In the genomic region with DNA sequence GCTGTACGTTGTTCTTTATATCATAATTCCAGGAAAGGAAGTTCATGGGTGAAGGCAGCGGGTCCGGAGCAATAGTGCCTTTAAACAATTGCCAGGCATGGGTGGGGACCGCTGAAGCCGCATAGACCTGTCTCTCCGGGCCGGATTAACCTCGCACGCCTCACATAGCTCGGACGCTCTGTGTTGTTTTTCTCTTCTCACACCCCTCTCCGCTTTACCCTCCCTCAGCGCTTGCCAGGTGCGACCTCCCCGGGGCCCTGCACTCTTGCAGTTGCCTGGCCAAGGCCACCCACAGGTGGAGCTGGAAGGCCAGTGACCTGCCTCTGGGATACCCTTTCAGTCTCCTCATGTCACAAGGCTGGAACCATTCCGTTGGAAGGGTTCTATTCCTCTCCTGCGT, we compare ENCODE assay signal across 9 cellular contexts. TPM values are rescaled to one million over a fixed set of nuclear protein-coding genes. Genes with fewer than 3 reads are reported as not detected.
DNase-seq lines count a peak whose midpoint lies in the region; ATAC-seq, FAIRE-seq and TF ChIP-seq lines count a peak whose summit lies in the region.
"Not testable (repeated sequence)": the region's sequence is repeated elsewhere in the genome, so short reads cannot be mapped to it uniquely, and the experiment has no call there.
"Had no signal": no experiment of that assay in that cellular context is flagged by ENCODE, and none has a peak within 500 bp of the region (broad histone marks: within the 10 kb centered on the region; RNA-seq: fewer than 3 reads in every experiment).

No MANE protein-coding gene starts in this region.

- H3K4me1 Mint-ChIP-seq in WTC11, result not testable (repeated sequence)

- not testable (repeated sequence) for H3K27me3 ChIP-seq in PC-3 (ENCODE audit: low read length)

- CTCF ChIA-PET in PC-3 (lab: Charles Lee); WTC11 (lab: Charles Lee): not testable (repeated sequence)

- H3K27ac Mint-ChIP-seq in WTC11; activated naive CD4-positive, alpha-beta T cell treated with anti-CD3 and anti-CD28 coated beads, Interleukin-2, amount 50 U/mL, for 72 hours: not testable (repeated sequence)

- H3K4me3 ChIP-seq in PC-3 (ENCODE audit: low read length); mucosa of descending colon: not testable (repeated sequence)

- not testable (repeated sequence) for H3K9me3 ChIP-seq in PC-3 (ENCODE audit: low read length); mucosa of descending colon

- BruUV-seq in PC-3 (replicated peaks; lab: Mats Ljungman, UMichigan), result TSS peak; percentile 73

- not testable (repeated sequence) for H3K4me3 Mint-ChIP-seq in WTC11

- H3K4me1 ChIP-seq in PC-3 (ENCODE audit: insufficient read depth, low read length); mucosa of descending colon (ENCODE audit: low read depth): not testable (repeated sequence)

- not testable (repeated sequence) for H3K36me3 ChIP-seq in PC-3 (ENCODE audit: low read depth, low read length); mucosa of descending colon (ENCODE audit: low read depth)

- TF ChIP-seq CTCF in PC-3 (conservative IDR thresholded peaks at IDR 0.05; ENCODE audit: low read depth, low read length); WTC11 (IDR thresholded peaks at IDR 0.05); mucosa of descending colon (IDR thresholded peaks at IDR 0.05): not testable (repeated sequence)

- not testable (repeated sequence) for H3F3A ChIP-seq in PC-3 (ENCODE audit: low read length, unreplicated experiment)

- ATAC-seq in PC-3, result peak; percentile 11
- peak; percentile 33 for ATAC-seq in WTC11
- ATAC-seq in activated naive CD4-positive, alpha-beta T cell treated with anti-CD3 and anti-CD28 coated beads, Interleukin-2, amount 50 U/mL, for 72 hours, result peak; percentile 25
- ATAC-seq in esophagus mucosa, result peak; percentile 50
- ATAC-seq in left colon, result peak; percentile 41
- ATAC-seq in mucosa of descending colon, result peak; percentile 19

- FAIRE-seq in GM19239 (lab: Jason Lieb, UNC), result peak; percentile 14

- H3K27ac ChIP-seq in PC-3 (ENCODE audit: low read length), result not testable (repeated sequence)

- intact Hi-C loops in PC-3 (cut with micrococcal nuclease); left colon (cut with DNase I, micrococcal nuclease); mucosa of descending colon (cut with DNase I, micrococcal nuclease): not testable (repeated sequence)

- POLR2A ChIA-PET in PC-3 (lab: Charles Lee; ENCODE audit: unreplicated experiment); WTC11 (lab: Charles Lee): not testable (repeated sequence)

- H3K36me3 Mint-ChIP-seq in WTC11; activated naive CD4-positive, alpha-beta T cell treated with anti-CD3 and anti-CD28 coated beads, Interleukin-2, amount 50 U/mL, for 72 hours: not testable (repeated sequence)

- not testable (repeated sequence) for H4K20me1 ChIP-seq in PC-3 (ENCODE audit: low read length)

- not testable (repeated sequence) for H3K9ac ChIP-seq in PC-3 (ENCODE audit: low read length)

- H3K79me2 ChIP-seq in PC-3 (ENCODE audit: low read length), result not testable (repeated sequence)

- not testable (repeated sequence) for H3K9me2 ChIP-seq in PC-3 (replicated peaks; ENCODE audit: low read length)

- not testable (repeated sequence) for H3K9me3 Mint-ChIP-seq in WTC11; activated naive CD4-positive, alpha-beta T cell treated with anti-CD3 and anti-CD28 coated beads, Interleukin-2, amount 50 U/mL, for 72 hours

- not testable (repeated sequence) for DNase-seq in GM19239 (ENCODE audit: insufficient read length, low spot score); PC-3; WTC11 (ENCODE audit: low spot score); activated naive CD4-positive, alpha-beta T cell treated with anti-CD3 and anti-CD28 coated beads, Interleukin-2, amount 50 U/mL, for 72 hours (ENCODE audit: low spot score in 2 of 2); left colon; mucosa of descending colon

- H3K4me2 ChIP-seq in PC-3 (ENCODE audit: low read length), result not testable (repeated sequence)

- not testable (repeated sequence) for H2AFZ ChIP-seq in PC-3 (ENCODE audit: low read length)

- H3K27me3 Mint-ChIP-seq in WTC11 (ENCODE audit: low read depth), result not testable (repeated sequence)

RNA-seq across cellular contexts. Expression of a gene that starts 0.8 kb away (rescaled TPM):
- total RNA-seq in PC-3 (2014; rRNA removed) (43.4 and 49.3 TPM in 2 replicates), WTC11 (2021) (35.6 to 41.2 TPM (median 40.6 TPM) in 3 replicates), esophagus mucosa (49.1 TPM), left colon (1 to 10 TPM; 6.5 to 7.2 TPM), mucosa of descending colon (10 to 100 TPM; 10.8 to 38.5 (median 36.4) TPM)
- 10 to 100 TPM; 27.5 to 33.7 TPM for total RNA-seq in activated naive CD4-positive, alpha-beta T cell treated with anti-CD3 and anti-CD28 coated beads, Interleukin-2, amount 50 U/mL, for 72 hours

RNA-seq across cellular contexts. Expression of a gene that starts 32.5 kb away (rescaled TPM):
- total RNA-seq in PC-3 (2014; rRNA removed), result 8.9 and 9.6 TPM in 2 replicates
- total RNA-seq in WTC11 (2021), result 582 to 844 TPM (median 591 TPM) in 3 replicates
- total RNA-seq in activated naive CD4-positive, alpha-beta T cell treated with anti-CD3 and anti-CD28 coated beads, Interleukin-2, amount 50 U/mL, for 72 hours, result 10 to 100 TPM; 13.9 to 72.8 TPM
- total RNA-seq in esophagus mucosa, result 0.80 TPM
- total RNA-seq in left colon, result 10 to 100 TPM in 1 of 2 donors, 1 to 10 TPM in 1; 3.4 to 15.8 TPM
- total RNA-seq in mucosa of descending colon, result 1 to 10 TPM; 4.5 to 5.8 (median 4.6) TPM
- total RNA-seq: CD8-positive, alpha-beta T cell; HT-29 had no signal
